In genomic region chr3:181327349-181327748, GRCh38 we compare ENCODE assay signal across 15 cellular contexts.
DNase-seq lines count a peak whose midpoint lies in the region; ATAC-seq and TF ChIP-seq lines count a peak whose summit lies in the region.
"Had no signal": no experiment of that assay in that cellular context is flagged by ENCODE, and none has a peak within 500 bp of the region (broad histone marks: within the 10 kb centered on the region; RNA-seq: fewer than 3 reads in every experiment).

No MANE protein-coding gene starts in this region.

- H3F3A ChIP-seq in DOHH2 (ENCODE audit: control insufficient read depth, insufficient read depth): no peaks in the 10 kb centered on the region

- WGBS in endodermal cell (ENCODE audit: insufficient coverage in 1 of 2, insufficient read length in 1 of 2), 2 experiments: 53 to 86% methylated on average over 2 to 4 of the region's 4 CpGs

- H3K4me3 ChIP-seq in DOHH2 (ENCODE audit: low read length): no peak overlapping the region
- no peak overlapping the region for H3K4me3 ChIP-seq in endodermal cell (ENCODE audit: low read length)
- H3K4me3 ChIP-seq: A549, BLaER1, GM12878, GM23248 had no signal

- H3K4me2 ChIP-seq in DOHH2 (ENCODE audit: low read length): peak overlapping the region; percentile 17
- H3K4me2 ChIP-seq: A549, BLaER1 had no signal

- H3K4me3 Mint-ChIP-seq in endodermal cell (no peak overlapping the region), nephron progenitor cell (peak overlapping the region; percentile 27)
- H3K4me3 Mint-ChIP-seq: CD4-positive, alpha-beta memory T cell had no signal

- H3K9me3 Mint-ChIP-seq in endodermal cell (peaks cover 2% of the 10 kb centered on the region), nephron progenitor cell (peaks cover 19% of the 10 kb centered on the region)

- peak; percentile 58 for DNase-seq in NCI-H146 treated with DMSO at 0.1 percent for 48 hours (lab: John Stamatoyannopoulos, UW; ENCODE audit: unreplicated experiment)
- peak; percentile 59 for DNase-seq in endodermal cell
- peak; percentile 6 for DNase-seq in nephron progenitor cell
- DNase-seq in pons (ENCODE audit: low spot score): no peak
- no peak for DNase-seq in DMS 273 (lab: John Stamatoyannopoulos, UW; ENCODE audit: unreplicated experiment)
- DNase-seq: EL, KG1, SHP77 treated with DMSO at 0.1 percent for 48 hours had no signal

- H3K36me3 Mint-ChIP-seq in endodermal cell (ENCODE audit: low read depth): no peaks in the 10 kb centered on the region
- H3K36me3 Mint-ChIP-seq in nephron progenitor cell (ENCODE audit: low read depth): peaks cover 14% of the 10 kb centered on the region
- H3K36me3 Mint-ChIP-seq: CD4-positive, alpha-beta memory T cell had no signal

- H3K4me1 ChIP-seq in DOHH2 (ENCODE audit: control insufficient read depth, low read length) (peaks cover 22% of the 10 kb centered on the region), endodermal cell (ENCODE audit: control insufficient read depth, insufficient read depth, low read length) (peaks cover 5% of the 10 kb centered on the region)
- H3K4me1 ChIP-seq: A549, BLaER1 had no signal

- H3K36me3 ChIP-seq in DOHH2 (ENCODE audit: control insufficient read depth, low read length) (no peaks in the 10 kb centered on the region), endodermal cell (ENCODE audit: control insufficient read depth, insufficient read depth, low read length) (no peaks in the 10 kb centered on the region)
- H3K36me3 ChIP-seq: BLaER1 had no signal

- H4K20me1 ChIP-seq in DOHH2 (ENCODE audit: control insufficient read depth, insufficient read depth, low read depth, low read length): no peaks in the 10 kb centered on the region
- H4K20me1 ChIP-seq: BLaER1 had no signal

- H3K27me3 ChIP-seq in DOHH2 (ENCODE audit: control insufficient read depth, low read length): no peaks in the 10 kb centered on the region
- no peaks in the 10 kb centered on the region for H3K27me3 ChIP-seq in endodermal cell (ENCODE audit: control insufficient read depth, insufficient read depth, low read length, poor library complexity, severe bottlenecking)
- H3K27me3 ChIP-seq: BLaER1 had no signal

- peaks cover 14% of the 10 kb centered on the region for H3K4me1 Mint-ChIP-seq in endodermal cell
- peaks cover 59% of the 10 kb centered on the region for H3K4me1 Mint-ChIP-seq in nephron progenitor cell
- H3K4me1 Mint-ChIP-seq: CD4-positive, alpha-beta memory T cell had no signal

- ATAC-seq in HG02885 (IDR thresholded peaks at IDR 0.05; ENCODE audit: poor library complexity, unreplicated experiment): no peak

- H3K9ac ChIP-seq in endodermal cell (ENCODE audit: extremely low read depth, low read length, poor library complexity, severe bottlenecking): no peak overlapping the region
- H3K9ac ChIP-seq: BLaER1, GM23248 had no signal

- H3K27ac Mint-ChIP-seq in endodermal cell (no peak overlapping the region), nephron progenitor cell (peak overlapping the region; percentile 23)
- H3K27ac Mint-ChIP-seq: CD4-positive, alpha-beta memory T cell had no signal

- no peaks in the 10 kb centered on the region for H3K79me2 ChIP-seq in DOHH2 (ENCODE audit: control insufficient read depth, low read length)

- H3K27ac ChIP-seq in DOHH2 (ENCODE audit: low read depth, low read length) (no peak overlapping the region), endodermal cell (ENCODE audit: low read depth, low read length) (no peak overlapping the region)
- H3K27ac ChIP-seq: A549, BLaER1, GM23248 had no signal

- TF ChIP-seq CTCF in DOHH2 (IDR thresholded peaks at IDR 0.05; ENCODE audit: low read depth, low read length, poor library complexity, severe bottlenecking) (no peak), endodermal cell (conservative IDR thresholded peaks at IDR 0.05) (no peak), nephron progenitor cell (IDR thresholded peaks at IDR 0.05) (no peak)

- H3K9me2 ChIP-seq in DOHH2 (replicated peaks; ENCODE audit: control insufficient read depth, low read length): no peaks in the 10 kb centered on the region

- no peaks in the 10 kb centered on the region for H3K27me3 Mint-ChIP-seq in endodermal cell (ENCODE audit: insufficient read depth)
- H3K27me3 Mint-ChIP-seq in nephron progenitor cell (ENCODE audit: low read depth, poor library complexity): peaks cover 22% of the 10 kb centered on the region

- H3K9me3 ChIP-seq in DOHH2 (ENCODE audit: control insufficient read depth, insufficient read depth, low read length): no peaks in the 10 kb centered on the region
- no peaks in the 10 kb centered on the region for H3K9me3 ChIP-seq in endodermal cell (ENCODE audit: control insufficient read depth, low read length)
- H3K9me3 ChIP-seq: A549, BLaER1 had no signal

Comparison
In these comparisons a context has a peak if more than half of its experiments do, and no peak if none do; other contexts are left out.
1. DNase-seq: peak in NCI-H146 treated with DMSO at 0.1 percent for 48 hours (single experiment), endodermal cell (single experiment) and nephron progenitor cell (single experiment); none in pons (single experiment) and DMS 273 (single experiment).